8 cellular contexts compared by ENCODE assay signal in genomic region chr16:72124761-72125634, GRCh38. TPM values are rescaled to one million over a fixed set of nuclear protein-coding genes. Genes with fewer than 3 reads are reported as not detected.
DNase-seq lines count a peak whose midpoint lies in the region; ATAC-seq and TF ChIP-seq lines count a peak whose summit lies in the region.

No MANE protein-coding gene starts in this region.

- H3K79me2 ChIP-seq in DOHH2 (ENCODE audit: control insufficient read depth, low read length) = no peaks in the 10 kb centered on the region

- no peak overlapping the region for H3K9ac ChIP-seq in liver (ENCODE audit: low read depth in 1 of 2, low read length in 2 of 2)

- H3F3A ChIP-seq in DOHH2 (ENCODE audit: control insufficient read depth, insufficient read depth) = no peaks in the 10 kb centered on the region

- peak; percentile 88 for TF ChIP-seq CTCF in DOHH2 (IDR thresholded peaks at IDR 0.05; ENCODE audit: low read depth, low read length, poor library complexity, severe bottlenecking)
- peak; percentile 54 for TF ChIP-seq CTCF in coronary artery (IDR thresholded peaks at IDR 0.05)
- TF ChIP-seq CTCF in liver (IDR thresholded peaks at IDR 0.05; ENCODE audit: low read depth, low read length, missing input control) = peak; percentile 67

- H3K9me3 ChIP-seq in DOHH2 (ENCODE audit: control insufficient read depth, insufficient read depth, low read length) = no peaks in the 10 kb centered on the region
- H3K9me3 ChIP-seq in liver (ENCODE audit: control insufficient read depth in 4 of 4, low read length in 3 of 4) = no peaks in the 10 kb centered on the region

- H3K4me2 ChIP-seq in DOHH2 (ENCODE audit: low read length) = no peak overlapping the region

- TF ChIP-seq RAD21 in liver (IDR thresholded peaks at IDR 0.05) = peak; percentile 86 to 92

- DNase-seq in NCI-H446 (lab: John Stamatoyannopoulos, UW) (peak; percentile 16 to 55), coronary artery (ENCODE audit: low spot score) (no peak)
- peak; percentile 46 to 56 for DNase-seq in activated CD4-positive, alpha-beta T cell treated with anti-CD3 and anti-CD28 coated beads for 4 hours
- peak; percentile 8 to 53 (median 18) for DNase-seq in stimulated activated CD4-positive, alpha-beta T cell treated with anti-CD3 and anti-CD28 coated beads, TNF-alpha, amount 100 ng/mL, for 1 hour (ENCODE audit: low read depth in 3 of 3, low spot score in 1 of 3)

- H3K4me1 ChIP-seq in DOHH2 (ENCODE audit: control insufficient read depth, low read length) (no peaks in the 10 kb centered on the region), liver (ENCODE audit: control insufficient read depth in 4 of 4, insufficient read depth in 4 of 4, low read length in 3 of 4) (peaks cover 0 to 7% (median 5%) of the 10 kb centered on the region in 4 donors)

- H4K20me1 ChIP-seq in DOHH2 (ENCODE audit: control insufficient read depth, insufficient read depth, low read depth, low read length) = no peaks in the 10 kb centered on the region

- peak; percentile 68 for ATAC-seq in HG02798 (IDR thresholded peaks at IDR 0.05; ENCODE audit: poor library complexity, unreplicated experiment)
- no peak for ATAC-seq in GM21447 (IDR thresholded peaks at IDR 0.05; ENCODE audit: unreplicated experiment)

- 25% methylated on average over 13 of the region's 13 CpGs for WGBS in liver

- H3K4me3 ChIP-seq in DOHH2 (ENCODE audit: low read length) (no peak overlapping the region), coronary artery (no peak overlapping the region), liver (ENCODE audit: low read depth in 1 of 3, low read length in 3 of 3) (no peak overlapping the region)

- H3K9me2 ChIP-seq in DOHH2 (replicated peaks; ENCODE audit: control insufficient read depth, low read length) = no peaks in the 10 kb centered on the region

- H3K36me3 ChIP-seq in DOHH2 (ENCODE audit: control insufficient read depth, low read length) = no peaks in the 10 kb centered on the region
- no peaks in the 10 kb centered on the region for H3K36me3 ChIP-seq in liver (ENCODE audit: control insufficient read depth in 4 of 4, insufficient read depth in 3 of 4, low read depth in 1 of 4, low read length in 3 of 4)

- H3K27ac ChIP-seq in DOHH2 (ENCODE audit: low read depth, low read length) = no peak overlapping the region
- H3K27ac ChIP-seq in coronary artery = peak overlapping the region in 1 of 2 donors; percentile 66
- H3K27ac ChIP-seq in liver (ENCODE audit: low read depth in 1 of 2, low read length in 2 of 2) = no peak overlapping the region

- H3K27me3 ChIP-seq in DOHH2 (ENCODE audit: control insufficient read depth, low read length) = peaks cover under 1% of the 10 kb centered on the region; the same call in 1 of the 2 replicates
- no peaks in the 10 kb centered on the region for H3K27me3 ChIP-seq in liver (ENCODE audit: control insufficient read depth in 4 of 4, insufficient read depth in 4 of 4, low read length in 3 of 4)

TF ChIP-seq in liver, 16 proteins besides CTCF, POLR2A, EP300 and RAD21:
- TF ChIP-seq SP1 (IDR thresholded peaks at IDR 0.05) (no peak), NR2F2 (IDR thresholded peaks at IDR 0.05) (no peak), FOXA2 (IDR thresholded peaks at IDR 0.05) (no peak), YY1 (IDR thresholded peaks at IDR 0.05) (peak; percentile 11), HNF4A (conservative IDR thresholded peaks at IDR 0.05) (peak in 1 of 2 donors; percentile 16)
- TF ChIP-seq, protein P1, sequence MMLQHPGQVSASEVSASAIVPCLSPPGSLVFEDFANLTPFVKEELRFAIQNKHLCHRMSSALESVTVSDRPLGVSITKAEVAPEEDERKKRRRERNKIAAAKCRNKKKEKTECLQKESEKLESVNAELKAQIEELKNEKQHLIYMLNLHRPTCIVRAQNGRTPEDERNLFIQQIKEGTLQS (IDR thresholded peaks at IDR 0.05) = no peak

RNA-seq across cellular contexts. Expression of gene DHX38, which starts 31.4 kb away (rescaled TPM):
- total RNA-seq in liver = 10 to 100 TPM; 27.5 to 40.9 TPM
- 10 to 100 TPM; 13.9 to 17.9 TPM for polyA plus RNA-seq in liver

RNA-seq across cellular contexts. Expression of gene TXNL4B, which starts 31.6 kb away (rescaled TPM):
- total RNA-seq in liver = 10 to 100 TPM in 1 of 2 donors, 1 to 10 TPM in 1; 5.0 to 11.6 TPM
- 1 to 10 TPM; 6.6 to 8.4 TPM for polyA plus RNA-seq in liver

RNA-seq across cellular contexts. Expression of gene PMFBP1, which starts 47.0 kb away (rescaled TPM):
- 1 to 10 TPM in 1 of 2 donors, under 1 TPM in 1; 0.17 to 1.4 TPM for total RNA-seq in liver
- polyA plus RNA-seq in liver = under 1 TPM; 0.06 to 0.42 TPM
